Comparison of ENCODE assay signal across 8 cellular contexts in genomic region chr3:44861412-44862220, GRCh38. TPM values are rescaled to one million over a fixed set of nuclear protein-coding genes. Genes with fewer than 3 reads are reported as not detected.
DNase-seq lines count a peak whose midpoint lies in the region; ATAC-seq and TF ChIP-seq lines count a peak whose summit lies in the region.

Gene TMEM42 (plus strand): TSS chr3:44861912. CDS start chr3:44861925, 13 bp downstream.

- no peak for TF ChIP-seq CTCF in LNCaP clone FGC (IDR thresholded peaks at IDR 0.05; ENCODE audit: control insufficient read depth, extremely low read depth, insufficient read depth)

- peak; percentile 96 for ATAC-seq in GM21825 (IDR thresholded peaks at IDR 0.05; ENCODE audit: unreplicated experiment)

- peak; percentile 90 for DNase-seq in ELR (ENCODE audit: low read depth)
- peak; percentile 55 for DNase-seq in LNCaP clone FGC (ENCODE audit: low read depth)
- peak; percentile 76 for DNase-seq in SK-N-DZ (ENCODE audit: low spot score)
- peak; percentile 88 for DNase-seq in activated naive CD4-positive, alpha-beta T cell treated with anti-CD3 and anti-CD28 coated beads, Interleukin-2, amount 50 U/mL, for 16 hours
- peak; percentile 98 for DNase-seq in germinal center (ENCODE audit: low spot score)
- peak; percentile 16 to 94 (median 88) for DNase-seq in nucleus accumbens (lab: John Stamatoyannopoulos, UW)
- DNase-seq in superior temporal gyrus (ENCODE audit: extremely low spot score) = peak; percentile 94

- peak within 1 kb of the TSS; percentile 59 for H3K4me3 ChIP-seq in LNCaP clone FGC (ENCODE audit: low read depth, low read length)

RNA-seq across cellular contexts. Expression of gene TMEM42, which starts in this region (rescaled TPM):
- polyA plus RNA-seq in SK-N-DZ (2014; cell fraction: cytosol; rRNA removed) = 7.0 and 8.3 TPM in 2 replicates
- polyA plus RNA-seq in SK-N-DZ (2014; cell fraction: nucleus; rRNA removed) = 13.1 and 15.3 TPM in 2 replicates

Comparison
In these comparisons a context has a peak if more than half of its experiments do, and no peak if none do; other contexts are left out.
1. Peak in every context shown above with its lines: DNase-seq, ATAC-seq and H3K4me3 ChIP-seq.